ENCODE assay signal across 16 cellular contexts in genomic region chr2:130369589-130370341, GRCh38. TPM values are rescaled to one million over a fixed set of nuclear protein-coding genes. Genes with fewer than 3 reads are reported as not detected.
DNase-seq lines count a peak whose midpoint lies in the region; ATAC-seq and TF ChIP-seq lines count a peak whose summit lies in the region.
"Had no signal": no experiment of that assay in that cellular context is flagged by ENCODE, and none has a peak within 500 bp of the region (broad histone marks: within the 10 kb centered on the region; RNA-seq: fewer than 3 reads in every experiment).

No MANE protein-coding gene starts in this region.

- TF ChIP-seq CTCF in Loucy (conservative IDR thresholded peaks at IDR 0.05; ENCODE audit: low read length) (no peak), brain (conservative IDR thresholded peaks at IDR 0.05) (no peak), neural crest cell (conservative IDR thresholded peaks at IDR 0.05) (no peak), dorsolateral prefrontal cortex (IDR thresholded peaks at IDR 0.05 in 54 of 56, conservative IDR thresholded peaks at IDR 0.05 in 2 of 56; ENCODE audit: low read depth in 1 of 56, partially characterized antibody in 56 of 56) (no peak)

- no peaks in the 10 kb centered on the region for H3K36me3 ChIP-seq in Loucy (ENCODE audit: insufficient read depth, low read length)
- H3K36me3 ChIP-seq: gastrocnemius medialis had no signal

- no peaks in the 10 kb centered on the region for H4K20me1 ChIP-seq in Loucy (ENCODE audit: insufficient read depth, low read length, poor library complexity, severe bottlenecking)

- H3F3A ChIP-seq in Loucy (ENCODE audit: low read depth): no peaks in the 10 kb centered on the region

- peaks cover 6% of the 10 kb centered on the region for H3K27me3 Mint-ChIP-seq in T-helper 1 cell treated with Interleukin-12 subunit alpha and Interleukin-12 subunit beta and Interleukin-4 antibody, amounts not matched to agents 30 μg/mL and 1 μg/mL, for 36 hours (ENCODE audit: low read depth)
- H3K27me3 Mint-ChIP-seq in brain: peaks cover 3% of the 10 kb centered on the region
- no peaks in the 10 kb centered on the region for H3K27me3 Mint-ChIP-seq in neural crest cell (ENCODE audit: low read depth)

- peak overlapping the region; percentile 35 for H3K4me2 ChIP-seq in Loucy (ENCODE audit: low read depth, low read length, poor library complexity, severe bottlenecking)
- H3K4me2 ChIP-seq: PC-9, SK-N-SH had no signal

- no peak overlapping the region for H3K27ac ChIP-seq in dorsolateral prefrontal cortex
- H3K27ac ChIP-seq: gastrocnemius medialis, PC-9, WERI-Rb-1 had no signal

- H3K9ac ChIP-seq in Loucy (ENCODE audit: low read depth, low read length, poor library complexity, severe bottlenecking): no peak overlapping the region
- H3K9ac ChIP-seq: SK-N-SH had no signal

- no peaks in the 10 kb centered on the region for H3K9me3 Mint-ChIP-seq in T-helper 1 cell treated with Interleukin-12 subunit alpha and Interleukin-12 subunit beta and Interleukin-4 antibody, amounts not matched to agents 30 μg/mL and 1 μg/mL, for 36 hours
- H3K9me3 Mint-ChIP-seq in brain: peaks cover 0 to 3% (median 0%) of the 10 kb centered on the region in 5 experiments
- no peaks in the 10 kb centered on the region for H3K9me3 Mint-ChIP-seq in neural crest cell

- H3K4me3 Mint-ChIP-seq in T-helper 1 cell treated with Interleukin-12 subunit alpha and Interleukin-12 subunit beta and Interleukin-4 antibody, amounts not matched to agents 30 μg/mL and 1 μg/mL, for 36 hours: peak overlapping the region; percentile 26
- peak overlapping the region in 4 of 5 experiments; percentile 16 to 59 (median 40) for H3K4me3 Mint-ChIP-seq in brain
- H3K4me3 Mint-ChIP-seq in neural crest cell: peak overlapping the region; percentile 73

- no peak for ATAC-seq in GM18505 (IDR thresholded peaks at IDR 0.05; ENCODE audit: unreplicated experiment)
- ATAC-seq: gastrocnemius medialis had no signal

- H2AFZ ChIP-seq in Loucy (ENCODE audit: low read length): no peak overlapping the region
- H2AFZ ChIP-seq: PC-9 had no signal

- H3K27me3 ChIP-seq in Loucy (ENCODE audit: insufficient read depth, low read length, poor library complexity, severe bottlenecking) (peaks cover 22% of the 10 kb centered on the region), dorsolateral prefrontal cortex (no peaks in the 10 kb centered on the region)
- H3K27me3 ChIP-seq: upper lobe of left lung had no signal

- no peaks in the 10 kb centered on the region for H3K79me2 ChIP-seq in Loucy (ENCODE audit: insufficient read depth, low read length)

- H3K4me3 ChIP-seq in Loucy (ENCODE audit: low read length, poor library complexity, severe bottlenecking) (no peak overlapping the region), dorsolateral prefrontal cortex (no peak overlapping the region)
- H3K4me3 ChIP-seq: gastrocnemius medialis, PC-9, upper lobe of left lung had no signal

- peaks cover 30% of the 10 kb centered on the region for H3K4me1 Mint-ChIP-seq in T-helper 1 cell treated with Interleukin-12 subunit alpha and Interleukin-12 subunit beta and Interleukin-4 antibody, amounts not matched to agents 30 μg/mL and 1 μg/mL, for 36 hours (ENCODE audit: low read depth)
- H3K4me1 Mint-ChIP-seq in brain (peaks cover 29% of the 10 kb centered on the region), neural crest cell (peaks cover 15% of the 10 kb centered on the region)

- no peak for TF ChIP-seq POLR2A in GM18505 (IDR thresholded peaks at IDR 0.05; ENCODE audit: borderline replicate concordance, extremely low read depth, insufficient read depth, insufficient read length)

- peak overlapping the region; percentile 97 for H3K27ac Mint-ChIP-seq in T-helper 1 cell treated with Interleukin-12 subunit alpha and Interleukin-12 subunit beta and Interleukin-4 antibody, amounts not matched to agents 30 μg/mL and 1 μg/mL, for 36 hours
- H3K27ac Mint-ChIP-seq in brain: no peak overlapping the region
- no peak overlapping the region for H3K27ac Mint-ChIP-seq in neural crest cell (ENCODE audit: unreplicated experiment)

- H3K9me2 ChIP-seq in Loucy (replicated peaks; ENCODE audit: low read depth, low read length): no peaks in the 10 kb centered on the region
- H3K9me2 ChIP-seq: SK-N-SH had no signal

- H3K36me3 Mint-ChIP-seq in T-helper 1 cell treated with Interleukin-12 subunit alpha and Interleukin-12 subunit beta and Interleukin-4 antibody, amounts not matched to agents 30 μg/mL and 1 μg/mL, for 36 hours (ENCODE audit: low read depth): peaks cover 10% of the 10 kb centered on the region
- peaks cover 10% of the 10 kb centered on the region for H3K36me3 Mint-ChIP-seq in brain
- H3K36me3 Mint-ChIP-seq in neural crest cell (ENCODE audit: low read depth): peaks cover 4% of the 10 kb centered on the region

- DNase-seq in T-helper 1 cell (no peak), neural crest cell (ENCODE audit: low read depth, low spot score) (no peak), dorsolateral prefrontal cortex (no peak), NCI-H1694 (lab: John Stamatoyannopoulos, UW) (no peak)
- DNase-seq: gastrocnemius medialis, NCI-H2029 treated with DMSO at 0.1 percent for 48 hours, NCI-H69, nucleus accumbens, PC-9, SK-N-SH, upper lobe of left lung, WERI-Rb-1 had no signal

- H3K9me3 ChIP-seq in Loucy (ENCODE audit: insufficient read depth, low read depth, low read length): no peaks in the 10 kb centered on the region
- H3K9me3 ChIP-seq: gastrocnemius medialis, SK-N-SH, upper lobe of left lung had no signal

- H3K4me1 ChIP-seq in Loucy (ENCODE audit: insufficient read depth, low read length, poor library complexity, severe bottlenecking): peaks cover 16% of the 10 kb centered on the region

- intact Hi-C loops in dorsolateral prefrontal cortex (cut with DNase I): loop anchor here in 1 of 2 donors (2.0 kb wide), 1 partner anchor 13 kb away; the partner anchor contains the start of gene PTPN18

RNA-seq across cellular contexts. Expression of gene PTPN18, which starts 13.9 kb away (rescaled TPM):
- 55.9 TPM for polyA plus RNA-seq in brain (ENCODE audit: insufficient read depth, low read depth, low replicate concordance)
- total RNA-seq in neural crest cell: 30.4 and 31.3 TPM in 2 replicates
- total RNA-seq in dorsolateral prefrontal cortex: 10 to 100 TPM; 25.5 to 68.8 (median 49.6) TPM

RNA-seq across cellular contexts. Expression of gene IMP4, which starts 27.1 kb away (rescaled TPM):
- 63.0 TPM for polyA plus RNA-seq in brain (ENCODE audit: insufficient read depth, low read depth, low replicate concordance)
- 62.1 and 69.1 TPM in 2 replicates for total RNA-seq in neural crest cell
- 10 to 100 TPM; 46.3 to 91.5 (median 67.1) TPM for total RNA-seq in dorsolateral prefrontal cortex
